In the genomic region with DNA sequence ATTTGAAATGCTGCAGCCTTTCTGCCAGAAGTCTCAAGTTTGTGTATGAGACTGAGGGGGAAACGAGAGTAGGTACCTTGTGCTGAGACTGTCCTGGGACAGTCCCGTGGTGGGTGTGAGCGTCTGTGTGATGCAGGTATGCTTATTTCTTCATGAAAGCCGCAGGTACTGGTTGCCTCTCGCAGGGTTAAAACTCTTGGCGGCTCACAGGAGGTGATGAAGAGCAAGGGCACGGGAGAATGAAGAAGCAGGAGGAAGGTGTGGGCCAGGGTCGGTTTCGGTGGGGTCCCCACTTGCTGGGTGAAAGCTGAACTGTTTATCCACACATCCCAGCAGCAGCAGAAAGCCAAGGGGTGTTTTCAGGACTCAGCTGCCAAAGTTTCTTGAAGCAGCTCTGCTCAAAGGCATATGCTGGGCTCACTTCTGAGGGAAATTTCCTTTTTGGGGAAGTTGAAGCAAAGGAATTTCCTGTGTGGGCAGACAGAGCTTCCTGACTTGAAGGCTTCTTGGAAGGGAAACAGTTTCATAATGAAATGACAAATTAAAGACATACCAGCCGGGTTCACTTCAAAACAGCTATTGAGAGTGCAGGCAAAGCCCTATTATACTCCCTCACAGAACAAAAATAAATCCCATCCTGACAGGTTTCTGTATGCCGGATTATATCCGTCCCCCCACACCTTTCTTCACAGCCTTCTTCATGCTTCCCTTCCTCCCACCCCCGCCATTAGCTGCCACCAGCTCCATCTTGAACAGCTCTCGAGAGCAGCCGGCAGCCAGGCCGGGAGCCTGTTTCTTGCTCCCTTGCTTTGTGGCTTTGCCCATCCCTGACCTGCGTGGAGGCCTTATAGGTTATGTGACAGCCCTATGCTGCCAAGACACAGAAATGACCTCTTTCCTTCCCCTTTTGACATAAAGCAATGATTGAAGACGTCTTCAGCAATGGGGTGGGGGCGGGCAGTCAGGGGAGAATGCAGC, we compare ENCODE assay signal across 8 cellular contexts.
DNase-seq lines count a peak whose midpoint lies in the region; ATAC-seq and TF ChIP-seq lines count a peak whose summit lies in the region.

No MANE protein-coding gene starts in this region.

- H3K27me3 Mint-ChIP-seq in T-helper 17 cell, result no peaks in the 10 kb centered on the region
- H3K27me3 Mint-ChIP-seq in stimulated activated naive B cell treated with anti-CD40 and anti-IgM and Interleukin-4, amounts not matched to agents 10 μg/mL and 1 μg/mL and 100 μg/mL, for 72 hours, result no peaks in the 10 kb centered on the region

- intact Hi-C loops in mucosa of descending colon (cut with DNase I, micrococcal nuclease), result no loop called here

- peak in 1 of 3 donors; percentile 10 for DNase-seq in T-helper 17 cell
- DNase-seq in caudate nucleus (lab: John Stamatoyannopoulos, UW), result peak in 42 of 61 donors; percentile 14 to 92 (median 57)
- peak in 1 of 3 donors; percentile 47 for DNase-seq in mucosa of descending colon
- DNase-seq in stimulated activated naive B cell treated with anti-CD40 and anti-IgM and Interleukin-4, amounts not matched to agents 10 μg/mL and 1 μg/mL and 100 μg/mL, for 72 hours, result peak; percentile 85
- DNase-seq in NCI-H1436 (lab: John Stamatoyannopoulos, UW), result no peak
- no peak for DNase-seq in SW480 (ENCODE audit: low spot score)

- peak; percentile 79 for ATAC-seq in GM18867 (IDR thresholded peaks at IDR 0.05; ENCODE audit: unreplicated experiment)
- ATAC-seq in HG03064 (IDR thresholded peaks at IDR 0.05; ENCODE audit: low read depth, unreplicated experiment), result peak; percentile 61
- ATAC-seq in T-helper 17 cell, result peak; percentile 83
- ATAC-seq in mucosa of descending colon, result peak; percentile 22
- ATAC-seq in stimulated activated naive B cell treated with anti-CD40 and anti-IgM and Interleukin-4, amounts not matched to agents 10 μg/mL and 1 μg/mL and 100 μg/mL, for 72 hours (replicated peaks), result peak; percentile 87 to 88

- no peaks in the 10 kb centered on the region for H3K36me3 Mint-ChIP-seq in T-helper 17 cell (ENCODE audit: low read depth)
- peaks cover 27 to 37% of the 10 kb centered on the region in 2 donors for H3K36me3 Mint-ChIP-seq in stimulated activated naive B cell treated with anti-CD40 and anti-IgM and Interleukin-4, amounts not matched to agents 10 μg/mL and 1 μg/mL and 100 μg/mL, for 72 hours

- H3K4me1 Mint-ChIP-seq in T-helper 17 cell, result peaks cover 73% of the 10 kb centered on the region
- peaks cover 62 to 100% of the 10 kb centered on the region in 2 donors for H3K4me1 Mint-ChIP-seq in stimulated activated naive B cell treated with anti-CD40 and anti-IgM and Interleukin-4, amounts not matched to agents 10 μg/mL and 1 μg/mL and 100 μg/mL, for 72 hours

- peak overlapping the region; percentile 75 for H3K27ac ChIP-seq in caudate nucleus (ENCODE audit: low read depth, low read length)

- no peak for TF ChIP-seq CTCF in mucosa of descending colon (IDR thresholded peaks at IDR 0.05)

- no peaks in the 10 kb centered on the region for H3K36me3 ChIP-seq in mucosa of descending colon (ENCODE audit: low read depth)

- H3K9me3 Mint-ChIP-seq in stimulated activated naive B cell treated with anti-CD40 and anti-IgM and Interleukin-4, amounts not matched to agents 10 μg/mL and 1 μg/mL and 100 μg/mL, for 72 hours, result no peaks in the 10 kb centered on the region

- H3K4me3 ChIP-seq in mucosa of descending colon, result no peak overlapping the region

- H3K27ac Mint-ChIP-seq in T-helper 17 cell, result peak overlapping the region; percentile 96
- peak overlapping the region; percentile 95 for H3K27ac Mint-ChIP-seq in stimulated activated naive B cell treated with anti-CD40 and anti-IgM and Interleukin-4, amounts not matched to agents 10 μg/mL and 1 μg/mL and 100 μg/mL, for 72 hours

- H3K4me3 Mint-ChIP-seq in T-helper 17 cell, result peak overlapping the region; percentile 87
- peak overlapping the region; percentile 63 for H3K4me3 Mint-ChIP-seq in stimulated activated naive B cell treated with anti-CD40 and anti-IgM and Interleukin-4, amounts not matched to agents 10 μg/mL and 1 μg/mL and 100 μg/mL, for 72 hours

- peaks cover 58% of the 10 kb centered on the region for H3K4me1 ChIP-seq in mucosa of descending colon (ENCODE audit: low read depth)

- H3K9me3 ChIP-seq in T-helper 17 cell (ENCODE audit: control insufficient read depth, low read length, poor library complexity, severe bottlenecking) (no peaks in the 10 kb centered on the region), mucosa of descending colon (no peaks in the 10 kb centered on the region)

Comparison
In these comparisons a context has a peak if more than half of its experiments do, and no peak if none do; other contexts are left out.
1. ATAC-seq: peak in every context shown above with its lines; median percentile 88 in stimulated activated naive B cell treated with anti-CD40 and anti-IgM and Interleukin-4, amounts not matched to agents 10 μg/mL and 1 μg/mL and 100 μg/mL, for 72 hours; 83 in T-helper 17 cell; 79 in GM18867; 61 in HG03064; 22 in mucosa of descending colon.
2. DNase-seq: peak in caudate nucleus (42 of 61) and stimulated activated naive B cell treated with anti-CD40 and anti-IgM and Interleukin-4, amounts not matched to agents 10 μg/mL and 1 μg/mL and 100 μg/mL, for 72 hours (single experiment); none in NCI-H1436 (single experiment) and SW480 (single experiment).